In genomic region chr9:112059980-112060348, GRCh38 we compare ENCODE assay signal across 10 cellular contexts.
DNase-seq lines count a peak whose midpoint lies in the region; ATAC-seq, FAIRE-seq and TF ChIP-seq lines count a peak whose summit lies in the region.
"Had no signal": no experiment of that assay in that cellular context is flagged by ENCODE, and none has a peak within 500 bp of the region (broad histone marks: within the 10 kb centered on the region; RNA-seq: fewer than 3 reads in every experiment).

No MANE protein-coding gene starts in this region.

- BruUV-seq in K562 (replicated peaks; lab: Mats Ljungman, UMichigan) = no TSS peak
- BruUV-seq in OCI-LY7 (replicated peaks; lab: Mats Ljungman, UMichigan) = no TSS peak

- H3K36me3 ChIP-seq in K562 (ENCODE audit: control insufficient read depth, insufficient read depth, low read length) (peaks cover 80% of the 10 kb centered on the region), left lung (no peaks in the 10 kb centered on the region), small intestine (ENCODE audit: control insufficient read depth in 2 of 2, insufficient read depth in 2 of 2, low read length in 2 of 2) (no peaks in the 10 kb centered on the region), OCI-LY7 (ENCODE audit: insufficient read depth, low read length) (no peaks in the 10 kb centered on the region), prostate gland (no peaks in the 10 kb centered on the region)

- H3K4me3 Mint-ChIP-seq in HFFc6 = peak overlapping the region; percentile 47; the same call in 1 of the 2 replicates
- H3K4me3 Mint-ChIP-seq: CD4-positive, CD25-positive, alpha-beta regulatory T cell; nephron progenitor cell had no signal

- DNase-seq in HFFc6 = no peak
- DNase-seq in K562 (ENCODE audit: extremely low read depth in 1 of 4, low spot score in 3 of 4) = peak in 1 of 4 experiments; percentile 12
- DNase-seq in left lung = no peak
- DNase-seq in small intestine = no peak
- no peak for DNase-seq in OCI-LY7 (ENCODE audit: low spot score)
- no peak for DNase-seq in retina
- no peak for DNase-seq in prostate gland (ENCODE audit: low spot score)
- DNase-seq: CD4-positive, CD25-positive, alpha-beta regulatory T cell; nephron progenitor cell had no signal

- peaks cover 35% of the 10 kb centered on the region for H3K36me3 Mint-ChIP-seq in HFFc6 (ENCODE audit: low read depth)

- no peak overlapping the region for H3K4me2 ChIP-seq in K562 (ENCODE audit: insufficient read depth, low read length)
- H3K4me2 ChIP-seq in OCI-LY7 (ENCODE audit: low read length) = no peak overlapping the region

- H2AFZ ChIP-seq in K562 (ENCODE audit: low read depth, low read length) (no peak overlapping the region), OCI-LY7 (ENCODE audit: low read length) (no peak overlapping the region)

- POLR2A ChIA-PET in K562 (lab: Yijun Ruan, JAX) = interaction anchor here (0.7 to 1.0 kb wide), 2 partner anchors 8 to 27 kb away, joined by 4 read pairs; no protein-coding TSS in a partner anchor
- POLR2A ChIA-PET in OCI-LY7 (lab: Charles Lee) = no interaction called here

- TF ChIP-seq RAD21 in K562 (CRISPR knock-in tag; conservative IDR thresholded peaks at IDR 0.05 in 1 of 2, IDR thresholded peaks at IDR 0.05 in 1 of 2) = no peak

- peaks cover 6 to 30% of the 10 kb centered on the region in 2 experiments; a peak in 4 of 5 replicates for H3K4me1 ChIP-seq in K562 (replicated peaks in 1 of 2; ENCODE audit: control insufficient read depth in 2 of 2, insufficient read depth in 2 of 2, low read length in 2 of 2)
- peaks cover 20 to 68% of the 10 kb centered on the region in 2 donors for H3K4me1 ChIP-seq in left lung
- H3K4me1 ChIP-seq in small intestine (ENCODE audit: control insufficient read depth in 2 of 2, insufficient read depth in 1 of 2, low read depth in 1 of 2, low read length in 1 of 2) = peaks cover 6 to 12% of the 10 kb centered on the region in 2 donors
- H3K4me1 ChIP-seq in OCI-LY7 (ENCODE audit: insufficient read depth, low read length, poor library complexity, severe bottlenecking) = no peaks in the 10 kb centered on the region
- H3K4me1 ChIP-seq in prostate gland (replicated peaks) = no peaks in the 10 kb centered on the region

- no peak overlapping the region for H3K4me3 ChIP-seq in K562
- no peak overlapping the region for H3K4me3 ChIP-seq in left lung
- H3K4me3 ChIP-seq in small intestine (ENCODE audit: low read depth in 1 of 2, low read length in 2 of 2) = no peak overlapping the region
- H3K4me3 ChIP-seq in OCI-LY7 (ENCODE audit: low read depth, low read length, poor library complexity, severe bottlenecking) = no peak overlapping the region
- H3K4me3 ChIP-seq in prostate gland = no peak overlapping the region

- no peak overlapping the region for H3K9ac ChIP-seq in K562 (ENCODE audit: insufficient read depth in 1 of 2, low read depth in 2 of 2, low read length in 2 of 2)

- no peaks in the 10 kb centered on the region for H3K9me2 ChIP-seq in OCI-LY7 (ENCODE audit: insufficient read depth, low read length)

- WGBS in K562 (ENCODE audit: insufficient coverage, low coverage, missing lambda C conversion rate) = 51% methylated on average over 3 of the region's 3 CpGs
- WGBS in small intestine, 3 donors = 67 to 76% (median 71%) methylated on average over 3 of the region's 3 CpGs
- 88% methylated on average over 3 of the region's 3 CpGs for WGBS in prostate gland

- no peak for TF ChIP-seq EP300 in K562 (IDR thresholded peaks at IDR 0.05; ENCODE audit: low read length)

- no peaks in the 10 kb centered on the region for H4K20me1 ChIP-seq in K562 (replicated peaks; ENCODE audit: control insufficient read depth, insufficient read depth, low read length)
- H4K20me1 ChIP-seq in OCI-LY7 (ENCODE audit: insufficient read depth, low read length) = no peaks in the 10 kb centered on the region

- H3K27me3 ChIP-seq in K562 (ENCODE audit: control insufficient read depth in 2 of 2, insufficient read depth in 2 of 2, low read length in 2 of 2) = no peaks in the 10 kb centered on the region
- no peaks in the 10 kb centered on the region for H3K27me3 ChIP-seq in left lung
- no peaks in the 10 kb centered on the region for H3K27me3 ChIP-seq in small intestine (ENCODE audit: control insufficient read depth in 2 of 2, insufficient read depth in 2 of 2, low read length in 2 of 2)
- H3K27me3 ChIP-seq in prostate gland (replicated peaks; ENCODE audit: insufficient read depth) = no peaks in the 10 kb centered on the region

- TF ChIP-seq POLR2A in K562 (conservative IDR thresholded peaks at IDR 0.05) (no peak), prostate gland (IDR thresholded peaks at IDR 0.05) (no peak)

- ATAC-seq in K562 (no peak), left lung (no peak)
- ATAC-seq in activated CD4-positive, CD25-positive, alpha-beta regulatory T cell treated with anti-CD3 and anti-CD28 coated beads, Interleukin-2, amount 50 U/mL, for 24 hours = no peak

- CTCF ChIA-PET in K562 (lab: Yijun Ruan, JAX; ENCODE audit: low intra/inter-chr PET ratio) (no interaction called here), OCI-LY7 (lab: Charles Lee; ENCODE audit: unreplicated experiment) (no interaction called here)

- H3K27ac Mint-ChIP-seq in HFFc6 = peak overlapping the region; percentile 91
- H3K27ac Mint-ChIP-seq: CD4-positive, CD25-positive, alpha-beta regulatory T cell; nephron progenitor cell had no signal

- FAIRE-seq in K562 (lab: Jason Lieb, UNC) (no peak), small intestine (lab: Jason Lieb, UNC) (no peak)

- intact Hi-C loops in K562 (cut with micrococcal nuclease) (no loop called here), left lung (cut with DNase I) (no loop called here), OCI-LY7 (cut with micrococcal nuclease; ENCODE audit: unreplicated experiment) (no loop called here), prostate gland (cut with DNase I) (no loop called here)

- no peaks in the 10 kb centered on the region for H3K9me3 ChIP-seq in K562 (replicated peaks; ENCODE audit: control insufficient read depth, insufficient read depth, low read depth, low read length)
- no peaks in the 10 kb centered on the region for H3K9me3 ChIP-seq in left lung
- H3K9me3 ChIP-seq in small intestine (ENCODE audit: control insufficient read depth, low read depth) = no peaks in the 10 kb centered on the region
- H3K9me3 ChIP-seq in OCI-LY7 (ENCODE audit: low read length) = no peaks in the 10 kb centered on the region
- H3K9me3 ChIP-seq in prostate gland = no peaks in the 10 kb centered on the region

- no peaks in the 10 kb centered on the region for H3K9me3 Mint-ChIP-seq in HFFc6
- H3K9me3 Mint-ChIP-seq: CD4-positive, CD25-positive, alpha-beta regulatory T cell had no signal

- H3K79me2 ChIP-seq in K562 (ENCODE audit: control insufficient read depth, insufficient read depth, low read length) = no peaks in the 10 kb centered on the region; the same call in 2 of the 3 replicates
- no peaks in the 10 kb centered on the region for H3K79me2 ChIP-seq in OCI-LY7 (ENCODE audit: insufficient read depth, low read depth, low read length)

- no peaks in the 10 kb centered on the region; the same call in 1 of the 2 replicates for H3K27me3 Mint-ChIP-seq in HFFc6 (ENCODE audit: insufficient read depth)
- H3K27me3 Mint-ChIP-seq: CD4-positive, CD25-positive, alpha-beta regulatory T cell had no signal

- TF ChIP-seq CTCF in HFFc6 (IDR thresholded peaks at IDR 0.05) = no peak
- no peak for TF ChIP-seq CTCF in K562 (IDR thresholded peaks at IDR 0.05 in 2 of 3, conservative IDR thresholded peaks at IDR 0.05 in 1 of 3; ENCODE audit: insufficient read depth in 2 of 3, low read depth in 1 of 3, low read length in 3 of 3)
- no peak for TF ChIP-seq CTCF in left lung (IDR thresholded peaks at IDR 0.05)
- no peak for TF ChIP-seq CTCF in OCI-LY7 (conservative IDR thresholded peaks at IDR 0.05; ENCODE audit: low read length)
- TF ChIP-seq CTCF in prostate gland (IDR thresholded peaks at IDR 0.05) = no peak

- H3K4me1 Mint-ChIP-seq in HFFc6 (ENCODE audit: low read depth) = peaks cover 50% of the 10 kb centered on the region
- H3K4me1 Mint-ChIP-seq: nephron progenitor cell had no signal

- in situ Hi-C loops in K562 (cut with MboI) = no loop called here

- H3K27ac ChIP-seq in K562 (ENCODE audit: extremely low read depth, low read depth, low read length) = peak overlapping the region; percentile 85; the same call in 2 of the 3 replicates
- peak overlapping the region; percentile 82 to 85 for H3K27ac ChIP-seq in left lung
- peak overlapping the region; percentile 22 to 91 for H3K27ac ChIP-seq in small intestine (ENCODE audit: low read depth in 1 of 2, low read length in 1 of 2)
- no peak overlapping the region for H3K27ac ChIP-seq in OCI-LY7 (ENCODE audit: low read depth, low read length, poor library complexity, severe bottlenecking)
- no peak overlapping the region for H3K27ac ChIP-seq in prostate gland

- no peaks in the 10 kb centered on the region for H3K9me1 ChIP-seq in K562 (ENCODE audit: control insufficient read depth, insufficient read depth, low read length)

TF ChIP-seq in K562, 482 proteins besides CTCF, POLR2A, EP300 and RAD21:
- TF ChIP-seq ILF3 (IDR thresholded peaks at IDR 0.05; ENCODE audit: borderline replicate concordance) = no peak
- no peak for TF ChIP-seq ZNF384 (IDR thresholded peaks at IDR 0.05; ENCODE audit: low read depth, low read length)
- peak; percentile 39; the same call in 1 of the 2 replicates for TF ChIP-seq ZNF121 (CRISPR knock-in tag; conservative IDR thresholded peaks at IDR 0.05)
- 0 out of 2 replicates have a peak, but pooled peaks have one; percentile 3 for TF ChIP-seq FOSL1 (tag; conservative IDR thresholded peaks at IDR 0.05)
- no peak for TF ChIP-seq HDGF (IDR thresholded peaks at IDR 0.05)

Comparison
In these comparisons a context has a peak if more than half of its experiments do, and no peak if none do; other contexts are left out.
1. H3K27ac ChIP-seq: peak in K562 (single experiment), left lung (2 of 2) and small intestine (2 of 2); none in OCI-LY7 (single experiment) and prostate gland (0 of 2).